21 cellular contexts compared by ENCODE assay signal in the genomic region with DNA sequence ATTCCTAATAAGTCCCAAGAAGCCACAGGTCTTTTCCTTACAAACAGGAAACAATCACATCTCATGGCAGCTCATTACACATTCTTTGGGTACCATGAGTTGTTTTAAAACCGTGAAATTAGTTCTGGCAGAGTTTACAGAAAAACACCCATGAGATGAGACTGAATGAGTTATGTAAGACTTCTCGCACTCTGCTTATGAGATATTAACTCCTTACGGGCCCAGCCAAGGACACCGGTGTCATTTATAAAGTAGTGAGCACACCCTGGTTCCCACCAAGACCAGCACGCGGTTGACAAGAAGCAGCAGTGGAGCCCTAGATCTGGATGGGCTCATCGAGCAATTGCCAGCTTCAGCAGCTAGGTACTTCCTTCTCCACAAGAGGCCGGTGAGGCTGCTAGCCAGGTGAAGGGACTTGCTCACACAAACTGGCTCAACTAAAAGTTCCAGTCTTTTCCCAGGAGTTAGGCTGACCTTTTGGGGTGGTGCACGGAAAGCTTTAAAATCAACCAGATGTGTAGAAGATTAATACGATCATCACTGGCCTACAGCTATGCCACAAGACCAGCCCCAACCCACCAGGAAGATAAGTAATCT.
DNase-seq lines count a peak whose midpoint lies in the region; FAIRE-seq and TF ChIP-seq lines count a peak whose summit lies in the region.
"Had no signal": no experiment of that assay in that cellular context is flagged by ENCODE, and none has a peak within 500 bp of the region (broad histone marks: within the 10 kb centered on the region; RNA-seq: fewer than 3 reads in every experiment).

No MANE protein-coding gene starts in this region.

- TF ChIP-seq CTCF in suprapubic skin (IDR thresholded peaks at IDR 0.05), result no peak
- no peak for TF ChIP-seq CTCF in endothelial cell (IDR thresholded peaks at IDR 0.05; ENCODE audit: unreplicated experiment)
- TF ChIP-seq CTCF in uterus (IDR thresholded peaks at IDR 0.05), result no peak

- H3K4me3 Mint-ChIP-seq in endothelial cell (ENCODE audit: unreplicated experiment), result no peak overlapping the region
- H3K4me3 Mint-ChIP-seq: central memory CD8-positive, alpha-beta T cell; H9; stimulated activated naive CD8-positive, alpha-beta T cell treated with anti-CD3 and anti-CD28 coated beads, Interleukin-15, Interleukin-2, amounts not matched to agents 100 ng/mL and 50 ng/mL, for 24 hours had no signal

- 48 to 49% methylated on average over 10 of the region's 10 CpGs for WGBS in GM23248 (ENCODE audit: low coverage in 1 of 2, low lambda C conversion rate in 2 of 2, missing lambda C conversion rate in 2 of 2), 2 experiments
- WGBS in suprapubic skin, result 37% methylated on average over 9 of the region's 10 CpGs

- in situ Hi-C loops in GM23248 (cut with MboI), result loop anchor here (10.0 kb wide), 1 partner anchor 57 kb away; no protein-coding TSS in a partner anchor

- peaks cover 34% of the 10 kb centered on the region for H3F3A ChIP-seq in GM23248 (ENCODE audit: insufficient read depth)

- H3K27me3 Mint-ChIP-seq in endothelial cell (ENCODE audit: unreplicated experiment), result peaks cover 4% of the 10 kb centered on the region
- H3K27me3 Mint-ChIP-seq: central memory CD8-positive, alpha-beta T cell; stimulated activated naive CD8-positive, alpha-beta T cell treated with anti-CD3 and anti-CD28 coated beads, Interleukin-15, Interleukin-2, amounts not matched to agents 100 ng/mL and 50 ng/mL, for 24 hours had no signal

- peak overlapping the region; percentile 5 for H3K4me2 ChIP-seq in GM23248 (ENCODE audit: unreplicated experiment)

- peaks cover 3% of the 10 kb centered on the region for H3K4me1 Mint-ChIP-seq in endothelial cell (ENCODE audit: unreplicated experiment)

- no peaks in the 10 kb centered on the region for H3K36me3 Mint-ChIP-seq in endothelial cell (ENCODE audit: low read depth, unreplicated experiment)

- H3K36me3 ChIP-seq in GM23248 (ENCODE audit: low read depth), result no peaks in the 10 kb centered on the region
- no peaks in the 10 kb centered on the region for H3K36me3 ChIP-seq in suprapubic skin
- H3K36me3 ChIP-seq in uterus, result no peaks in the 10 kb centered on the region
- H3K36me3 ChIP-seq: BE2C, upper lobe of right lung had no signal

- H3K27me3 ChIP-seq in GM23248 (replicated peaks; ENCODE audit: insufficient read depth) (no peaks in the 10 kb centered on the region), suprapubic skin (no peaks in the 10 kb centered on the region), uterus (no peaks in the 10 kb centered on the region)
- H3K27me3 ChIP-seq: BE2C, upper lobe of right lung had no signal

- no peak overlapping the region for H3K4me3 ChIP-seq in GM23248
- H3K4me3 ChIP-seq in suprapubic skin, result no peak overlapping the region
- no peak overlapping the region for H3K4me3 ChIP-seq in uterus
- H3K4me3 ChIP-seq: upper lobe of right lung had no signal

- no peaks in the 10 kb centered on the region for H3K9me3 ChIP-seq in GM23248 (ENCODE audit: low read depth)
- H3K9me3 ChIP-seq in suprapubic skin, result no peaks in the 10 kb centered on the region
- H3K9me3 ChIP-seq in uterus, result peaks cover 0 to 2% of the 10 kb centered on the region in 2 donors
- H3K9me3 ChIP-seq: BE2C, upper lobe of right lung had no signal

- H3K4me1 ChIP-seq in GM23248 (ENCODE audit: insufficient read depth), result peaks cover 39% of the 10 kb centered on the region
- H3K4me1 ChIP-seq in suprapubic skin, result peaks cover 53% of the 10 kb centered on the region
- H3K4me1 ChIP-seq in uterus, result no peaks in the 10 kb centered on the region

- TF ChIP-seq POLR2A in suprapubic skin (IDR thresholded peaks at IDR 0.05) (no peak), uterus (IDR thresholded peaks at IDR 0.05) (no peak), GM12892 (IDR thresholded peaks at IDR 0.05; ENCODE audit: low read depth, low read length) (no peak)

- FAIRE-seq in GM12892 (lab: Jason Lieb, UNC), result no peak

- no peak for TF ChIP-seq EP300 in suprapubic skin (IDR thresholded peaks at IDR 0.05)

- DNase-seq in stimulated activated CD4-positive, alpha-beta T cell treated with anti-CD3 and anti-CD28 coated beads, Interleukin-4, amount 100 ng/mL, for 24 hours, result peak; percentile 23
- DNase-seq in stimulated activated CD4-positive, alpha-beta T cell treated with anti-CD3 and anti-CD28 coated beads, Interleukin-4, amount 100 ng/mL, for 1 hour, result no peak
- DNase-seq in GM23248 (peak; percentile 56), ecto neural progenitor cell (ENCODE audit: low spot score) (peak; percentile 22), suprapubic skin (ENCODE audit: low spot score in 2 of 2) (no peak), endothelial cell (ENCODE audit: low spot score) (no peak), uterus (no peak), GM12892 (ENCODE audit: insufficient read length) (no peak)
- DNase-seq: activated CD4-positive, alpha-beta T cell treated with anti-CD3 and anti-CD28 coated beads, Interleukin-2, amount 50 U/mL, for 48 hours; amniotic stem cell; BE2C; effector CD8-positive, alpha-beta T cell; GDM1; glutamatergic neuron; H9; NCI-H1105 treated with DMSO at 0.1 percent for 48 hours; NCI-H524; stimulated activated CD4-positive, alpha-beta T cell treated with anti-CD3 and anti-CD28 coated beads, Interleukin-15, amount 100 ng/mL, for 24 hours; upper lobe of right lung had no signal

- intact Hi-C loops in uterus (cut with DNase I; ENCODE audit: low total_unique reads), result no loop called here

- no peaks in the 10 kb centered on the region for H4K20me1 ChIP-seq in GM23248 (ENCODE audit: insufficient read depth)

- no peak overlapping the region for H3K27ac Mint-ChIP-seq in endothelial cell (ENCODE audit: unreplicated experiment)
- H3K27ac Mint-ChIP-seq: H9 had no signal

- H3K9me2 ChIP-seq in GM23248 (ENCODE audit: insufficient read depth), result no peaks in the 10 kb centered on the region

- no peaks in the 10 kb centered on the region for H3K9me3 Mint-ChIP-seq in endothelial cell (ENCODE audit: unreplicated experiment)

- H2AFZ ChIP-seq in GM23248, result no peak overlapping the region

- H3K9ac ChIP-seq in GM23248, result no peak overlapping the region

- H3K27ac ChIP-seq in GM23248 (no peak overlapping the region), suprapubic skin (peak overlapping the region; percentile 5), uterus (no peak overlapping the region)
- H3K27ac ChIP-seq: upper lobe of right lung had no signal

- H3K79me2 ChIP-seq in GM23248 (ENCODE audit: insufficient read depth), result no peaks in the 10 kb centered on the region

Comparison
In these comparisons a context has a peak if more than half of its experiments do, and no peak if none do; other contexts are left out.
1. DNase-seq: peak in stimulated activated CD4-positive, alpha-beta T cell treated with anti-CD3 and anti-CD28 coated beads, Interleukin-4, amount 100 ng/mL, for 24 hours (single experiment), GM23248 (single experiment) and ecto neural progenitor cell (single experiment); none in stimulated activated CD4-positive, alpha-beta T cell treated with anti-CD3 and anti-CD28 coated beads, Interleukin-4, amount 100 ng/mL, for 1 hour (single experiment), suprapubic skin (0 of 2), endothelial cell (single experiment), uterus (0 of 2) and GM12892 (single experiment).